In the genomic region with DNA sequence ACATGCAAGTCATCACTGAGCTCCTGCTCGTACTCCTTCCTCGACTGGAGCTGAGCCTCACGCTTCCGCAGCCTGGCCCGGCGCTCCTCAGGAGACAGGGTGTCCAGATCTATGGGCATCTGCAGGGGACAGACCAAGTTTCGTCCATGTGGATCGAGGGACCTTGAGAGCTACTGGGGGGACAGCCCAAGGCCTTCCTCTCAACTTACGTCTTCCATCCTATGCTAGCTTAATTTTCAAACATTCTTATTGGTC, we compare ENCODE assay signal across 18 cellular contexts. TPM values are rescaled to one million over a fixed set of nuclear protein-coding genes. Genes with fewer than 3 reads are reported as not detected.
DNase-seq lines count a peak whose midpoint lies in the region; ATAC-seq, FAIRE-seq and TF ChIP-seq lines count a peak whose summit lies in the region.
"Had no signal": no experiment of that assay in that cellular context is flagged by ENCODE, and none has a peak within 500 bp of the region (broad histone marks: within the 10 kb centered on the region; RNA-seq: fewer than 3 reads in every experiment).

No MANE protein-coding gene starts in this region.

- no peak overlapping the region for H3K4me3 ChIP-seq in CD8-positive, alpha-beta memory T cell (ENCODE audit: low read length)
- no peak overlapping the region for H3K4me3 ChIP-seq in osteoblast (ENCODE audit: insufficient read depth, low read length)

- H3K27me3 Mint-ChIP-seq in activated T-cell treated with anti-CD3 and anti-CD28 coated beads, Interleukin-2, amount 50 U/mL, for 24 hours, result no peaks in the 10 kb centered on the region
- H3K27me3 Mint-ChIP-seq in activated T-cell treated with anti-CD3 and anti-CD28 coated beads, Interleukin-2, amount 50 U/mL, for 4 hours (ENCODE audit: low read depth), result no peaks in the 10 kb centered on the region
- H3K27me3 Mint-ChIP-seq in CD8-positive, alpha-beta memory T cell, result peaks cover 0 to 2% of the 10 kb centered on the region in 2 donors
- peaks cover 12% of the 10 kb centered on the region for H3K27me3 Mint-ChIP-seq in glutamatergic neuron (ENCODE audit: unreplicated experiment)

- peak overlapping the region; percentile 23 for H3K4me3 Mint-ChIP-seq in activated T-cell treated with anti-CD3 and anti-CD28 coated beads, Interleukin-2, amount 50 U/mL, for 24 hours
- no peak overlapping the region for H3K4me3 Mint-ChIP-seq in activated T-cell treated with anti-CD3 and anti-CD28 coated beads, Interleukin-2, amount 50 U/mL, for 4 hours
- peak overlapping the region in 6 of 7 donors; percentile 23 to 61 (median 49) for H3K4me3 Mint-ChIP-seq in CD8-positive, alpha-beta memory T cell
- H3K4me3 Mint-ChIP-seq in glutamatergic neuron (ENCODE audit: unreplicated experiment), result no peak overlapping the region

- intact Hi-C loops in Right ventricle myocardium superior (cut with DNase I), result no loop called here

- H3K36me3 Mint-ChIP-seq in activated T-cell treated with anti-CD3 and anti-CD28 coated beads, Interleukin-2, amount 50 U/mL, for 24 hours (ENCODE audit: low read depth), result peaks cover 52% of the 10 kb centered on the region
- H3K36me3 Mint-ChIP-seq in activated T-cell treated with anti-CD3 and anti-CD28 coated beads, Interleukin-2, amount 50 U/mL, for 4 hours (ENCODE audit: insufficient read depth), result peaks cover 6% of the 10 kb centered on the region
- H3K36me3 Mint-ChIP-seq in CD8-positive, alpha-beta memory T cell, result peaks cover 0 to 26% (median 3%) of the 10 kb centered on the region in 3 donors
- H3K36me3 Mint-ChIP-seq in glutamatergic neuron (ENCODE audit: unreplicated experiment), result no peaks in the 10 kb centered on the region

- peaks cover 43% of the 10 kb centered on the region for H3K79me2 ChIP-seq in osteoblast (ENCODE audit: insufficient read depth, low read length)

- CTCF ChIA-PET in CD8-positive, alpha-beta memory T cell (lab: Charles Lee), result interaction anchor here (1.0 to 1.1 kb wide), 2 partner anchors 58 to 394 kb away, joined by 3 read pairs; no protein-coding TSS in a partner anchor

- peaks cover 33% of the 10 kb centered on the region for H3K4me1 ChIP-seq in CD8-positive, alpha-beta memory T cell (ENCODE audit: insufficient read depth, low read length)
- H3K4me1 ChIP-seq in osteoblast (ENCODE audit: insufficient read depth, low read length), result peaks cover 26% of the 10 kb centered on the region

- peak overlapping the region; percentile 70 for H3K27ac Mint-ChIP-seq in activated T-cell treated with anti-CD3 and anti-CD28 coated beads, Interleukin-2, amount 50 U/mL, for 24 hours
- H3K27ac Mint-ChIP-seq in CD8-positive, alpha-beta memory T cell, result peak overlapping the region in 4 of 8 donors; percentile 26 to 95 (median 66)
- peak overlapping the region; percentile 1 for H3K27ac Mint-ChIP-seq in glutamatergic neuron (ENCODE audit: unreplicated experiment)

- no peak overlapping the region for H3K4me2 ChIP-seq in osteoblast (ENCODE audit: insufficient read depth, low read length)
- H3K4me2 ChIP-seq: KMS-11 had no signal

- DNase-seq in activated T-cell treated with anti-CD3 and anti-CD28 coated beads, Interleukin-2, amount 50 U/mL, for 24 hours, result no peak
- no peak for DNase-seq in activated T-cell treated with anti-CD3 and anti-CD28 coated beads, Interleukin-2, amount 50 U/mL, for 4 hours
- no peak for DNase-seq in CD8-positive, alpha-beta memory T cell
- DNase-seq in glutamatergic neuron (no peak), osteoblast (ENCODE audit: insufficient read length, low spot score, missing footprints) (peak; percentile 52), Right ventricle myocardium superior (no peak), NOMO-1 (lab: John Stamatoyannopoulos, UW; ENCODE audit: unreplicated experiment in 2 of 2) (no peak), GM12892 (ENCODE audit: insufficient read length) (no peak)
- DNase-seq: NCI-H1048, NCI-H1436 treated with DMSO at 0.1 percent for 48 hours, NCI-H2081, NCI-H510A, NCI-H774, PC-3 had no signal

- H3K36me3 ChIP-seq in CD8-positive, alpha-beta memory T cell (ENCODE audit: insufficient read depth, low read length), result peaks cover 13% of the 10 kb centered on the region
- peaks cover 14% of the 10 kb centered on the region for H3K36me3 ChIP-seq in osteoblast (ENCODE audit: insufficient read depth, low read length)

- POLR2A ChIA-PET in CD8-positive, alpha-beta memory T cell (lab: Charles Lee), result interaction anchor here (0.8 to 1.5 kb wide), 2 partner anchors 48 to 380 kb away, joined by 3 read pairs; no protein-coding TSS in a partner anchor

- H3K27me3 ChIP-seq in CD8-positive, alpha-beta memory T cell (ENCODE audit: insufficient read depth, low read length, poor library complexity, severe bottlenecking), result no peaks in the 10 kb centered on the region
- H3K27me3 ChIP-seq in osteoblast (ENCODE audit: insufficient read depth, low read length), result no peaks in the 10 kb centered on the region

- TF ChIP-seq CTCF in glutamatergic neuron (IDR thresholded peaks at IDR 0.05; ENCODE audit: partially characterized antibody, unreplicated experiment), result no peak
- TF ChIP-seq CTCF in osteoblast (IDR thresholded peaks at IDR 0.05; ENCODE audit: extremely low read depth, low read depth, low read length), result no peak

- no peaks in the 10 kb centered on the region for H3K9me3 Mint-ChIP-seq in activated T-cell treated with anti-CD3 and anti-CD28 coated beads, Interleukin-2, amount 50 U/mL, for 24 hours
- no peaks in the 10 kb centered on the region for H3K9me3 Mint-ChIP-seq in activated T-cell treated with anti-CD3 and anti-CD28 coated beads, Interleukin-2, amount 50 U/mL, for 4 hours
- H3K9me3 Mint-ChIP-seq in CD8-positive, alpha-beta memory T cell, result no peaks in the 10 kb centered on the region
- peaks cover 12% of the 10 kb centered on the region for H3K9me3 Mint-ChIP-seq in glutamatergic neuron (ENCODE audit: unreplicated experiment)

- no peak overlapping the region for H3K27ac ChIP-seq in CD8-positive, alpha-beta memory T cell (ENCODE audit: low read depth, low read length)
- no peak overlapping the region for H3K27ac ChIP-seq in osteoblast (ENCODE audit: low read depth, low read length)
- H3K27ac ChIP-seq: C4-2B, KMS-11 had no signal

- TF ChIP-seq POLR2A in GM12892 (IDR thresholded peaks at IDR 0.05; ENCODE audit: low read depth, low read length), result no peak

- ATAC-seq in activated T-cell treated with anti-CD3 and anti-CD28 coated beads, Interleukin-2, amount 50 U/mL, for 4 hours, result no peak
- no peak for ATAC-seq in Right ventricle myocardium superior (ENCODE audit: poor library complexity)
- ATAC-seq: HepG2, PC-3 had no signal

- peaks cover 41% of the 10 kb centered on the region for H3K4me1 Mint-ChIP-seq in activated T-cell treated with anti-CD3 and anti-CD28 coated beads, Interleukin-2, amount 50 U/mL, for 24 hours (ENCODE audit: low read depth)
- peaks cover 31% of the 10 kb centered on the region for H3K4me1 Mint-ChIP-seq in activated T-cell treated with anti-CD3 and anti-CD28 coated beads, Interleukin-2, amount 50 U/mL, for 4 hours (ENCODE audit: low read depth)
- peaks cover 24 to 47% (median 28%) of the 10 kb centered on the region in 3 donors for H3K4me1 Mint-ChIP-seq in CD8-positive, alpha-beta memory T cell
- H3K4me1 Mint-ChIP-seq in glutamatergic neuron (ENCODE audit: low read depth, unreplicated experiment), result peaks cover 3% of the 10 kb centered on the region

- no peaks in the 10 kb centered on the region for H3K9me3 ChIP-seq in CD8-positive, alpha-beta memory T cell (ENCODE audit: low read length)
- H3K9me3 ChIP-seq in osteoblast (ENCODE audit: low read depth, low read length), result no peaks in the 10 kb centered on the region

- no peak overlapping the region for H2AFZ ChIP-seq in osteoblast (ENCODE audit: low read length)

- FAIRE-seq in GM12892 (lab: Jason Lieb, UNC), result no peak
- FAIRE-seq: GM19239, HepG2 had no signal

- no peaks in the 10 kb centered on the region for H4K20me1 ChIP-seq in osteoblast (ENCODE audit: insufficient read depth, low read length)

RNA-seq across cellular contexts. Expression of a gene that starts 2.4 kb away (rescaled TPM):
- 10 to 100 TPM; 82.3 to 93.0 (median 89.5) TPM for total RNA-seq in activated T-cell treated with anti-CD3 and anti-CD28 coated beads, Interleukin-2, amount 50 U/mL, for 4 hours
- total RNA-seq in CD8-positive, alpha-beta memory T cell, result 10 to 100 TPM; 70.0 to 71.8 TPM
- 146 TPM for polyA plus RNA-seq in CD8-positive, alpha-beta memory T cell
- 61.5 TPM for total RNA-seq in glutamatergic neuron (ENCODE audit: unreplicated experiment)
- 34.5 and 51.4 TPM in 2 replicates for total RNA-seq in osteoblast
- total RNA-seq in Right ventricle myocardium superior, result 65.6 TPM
- polyA plus RNA-seq in GM12892 (2012; ENCODE audit: missing spikeins), result 25.4 TPM

RNA-seq across cellular contexts. Expression of a gene that starts 3.6 kb away (rescaled TPM):
- 10 to 100 TPM; 41.0 to 41.9 (median 41.7) TPM for total RNA-seq in activated T-cell treated with anti-CD3 and anti-CD28 coated beads, Interleukin-2, amount 50 U/mL, for 4 hours
- 10 to 100 TPM; 28.7 to 29.2 TPM for total RNA-seq in CD8-positive, alpha-beta memory T cell
- 21.4 TPM for polyA plus RNA-seq in CD8-positive, alpha-beta memory T cell
- total RNA-seq in glutamatergic neuron (ENCODE audit: unreplicated experiment), result 21.9 TPM
- 5.3 and 5.4 TPM in 2 replicates for total RNA-seq in osteoblast
- total RNA-seq in Right ventricle myocardium superior, result 7.3 TPM
- polyA plus RNA-seq in GM12892 (2012; ENCODE audit: missing spikeins), result 8.8 TPM

RNA-seq across cellular contexts. Expression of a gene that starts 24.2 kb away (rescaled TPM):
- 100 to 1,000 TPM; 404 to 411 (median 408) TPM for total RNA-seq in activated T-cell treated with anti-CD3 and anti-CD28 coated beads, Interleukin-2, amount 50 U/mL, for 4 hours
- 100 to 1,000 TPM; 379 TPM for total RNA-seq in CD8-positive, alpha-beta memory T cell
- 569 TPM for polyA plus RNA-seq in CD8-positive, alpha-beta memory T cell
- 222 TPM for total RNA-seq in glutamatergic neuron (ENCODE audit: unreplicated experiment)
- 231 and 248 TPM in 2 replicates for total RNA-seq in osteoblast
- 251 TPM for total RNA-seq in Right ventricle myocardium superior
- 187 TPM for polyA plus RNA-seq in GM12892 (2012; ENCODE audit: missing spikeins)

RNA-seq across cellular contexts. Expression of a gene that starts 33.4 kb away (rescaled TPM):
- total RNA-seq in activated T-cell treated with anti-CD3 and anti-CD28 coated beads, Interleukin-2, amount 50 U/mL, for 4 hours, result 100 to 1,000 TPM; 219 to 248 (median 242) TPM
- 100 to 1,000 TPM; 222 to 245 TPM for total RNA-seq in CD8-positive, alpha-beta memory T cell
- 467 TPM for polyA plus RNA-seq in CD8-positive, alpha-beta memory T cell
- total RNA-seq in glutamatergic neuron (ENCODE audit: unreplicated experiment) (128 TPM), osteoblast (253 and 278 TPM in 2 replicates), Right ventricle myocardium superior (143 TPM)
- polyA plus RNA-seq in GM12892 (2012; ENCODE audit: missing spikeins), result 109 TPM

RNA-seq across cellular contexts. Expression of a gene that starts 43.0 kb away (rescaled TPM):
- under 1 TPM; 0.49 to 0.79 (median 0.53) TPM for total RNA-seq in activated T-cell treated with anti-CD3 and anti-CD28 coated beads, Interleukin-2, amount 50 U/mL, for 4 hours
- 1 to 10 TPM in 1 of 2 experiments, under 1 TPM in 1; 0.57 to 1.1 TPM for total RNA-seq in CD8-positive, alpha-beta memory T cell
- not detected for polyA plus RNA-seq in CD8-positive, alpha-beta memory T cell
- total RNA-seq in glutamatergic neuron (ENCODE audit: unreplicated experiment) (3.0 TPM), osteoblast (0.88 and 1.4 TPM in 2 replicates), Right ventricle myocardium superior (1.6 TPM)
- 0.11 TPM for polyA plus RNA-seq in GM12892 (2012; ENCODE audit: missing spikeins)

Comparison
In these comparisons a context has a peak if more than half of its experiments do, and no peak if none do; other contexts are left out.
1. H3K4me3 Mint-ChIP-seq: peak in activated T-cell treated with anti-CD3 and anti-CD28 coated beads, Interleukin-2, amount 50 U/mL, for 24 hours (single experiment) and CD8-positive, alpha-beta memory T cell (6 of 7); none in activated T-cell treated with anti-CD3 and anti-CD28 coated beads, Interleukin-2, amount 50 U/mL, for 4 hours (single experiment) and glutamatergic neuron (single experiment).